ENCODE assay signal across 14 cellular contexts in genomic region chr22:41844036-41844435, GRCh38. TPM values are rescaled to one million over a fixed set of nuclear protein-coding genes. Genes with fewer than 3 reads are reported as not detected.
A peak's percentile ranks its signal among the peaks of the same experiment; 100 is the strongest.
DNase-seq lines count a peak whose midpoint lies in the region; TF ChIP-seq lines count a peak whose summit lies in the region.
"Had no signal": no experiment of that assay in that cellular context is flagged by ENCODE, and none has a peak within 500 bp of the region (broad histone marks: within the 10 kb centered on the region; RNA-seq: fewer than 3 reads in every experiment).

No MANE protein-coding gene starts in this region.

- H3K27me3 Mint-ChIP-seq in Calu3 (ENCODE audit: unreplicated experiment): no peaks in the 10 kb centered on the region
- H3K27me3 Mint-ChIP-seq: naive thymus-derived CD8-positive, alpha-beta T cell had no signal

- H3K27me3 ChIP-seq in adrenal gland: no peaks in the 10 kb centered on the region
- H3K27me3 ChIP-seq in neutrophil: no peaks in the 10 kb centered on the region
- H3K27me3 ChIP-seq: right lobe of liver had no signal

- H3K36me3 Mint-ChIP-seq in Calu3 (ENCODE audit: insufficient read depth, unreplicated experiment): peaks cover 27% of the 10 kb centered on the region

- intact Hi-C loops in Calu3 (cut with micrococcal nuclease; ENCODE audit: unreplicated experiment) (no loop called here), adrenal gland (cut with DNase I) (no loop called here)

- DNase-seq in Calu3 (no peak), LNCaP clone FGC (ENCODE audit: low read depth) (no peak), adrenal gland (no peak), EL (no peak), DMS53 treated with DMSO at 0.1 percent for 48 hours (lab: John Stamatoyannopoulos, UW; ENCODE audit: unreplicated experiment) (no peak), 8988T (no peak)
- DNase-seq in central memory CD4-positive, alpha-beta T cell: no peak
- DNase-seq: COR-L47, NCI-H146, NCI-H524, right lobe of liver, substantia nigra had no signal

- peak overlapping the region; percentile 71 for H3K27ac Mint-ChIP-seq in Calu3 (ENCODE audit: unreplicated experiment)

- CTCF ChIA-PET in Calu3 (lab: Charles Lee): interaction anchor here (0.7 to 1.6 kb wide), 5 partner anchors 11 to 209 kb away, joined by 4 to 7 read pairs (median 4); partner anchors contain the start of gene SREBF2

- no peaks in the 10 kb centered on the region for H3K9me3 ChIP-seq in adrenal gland (replicated peaks in 1 of 3)
- H3K9me3 ChIP-seq in neutrophil: no peaks in the 10 kb centered on the region
- H3K9me3 ChIP-seq: right lobe of liver had no signal

- H3K9me3 Mint-ChIP-seq in Calu3 (ENCODE audit: low read depth, unreplicated experiment): no peaks in the 10 kb centered on the region
- H3K9me3 Mint-ChIP-seq: naive thymus-derived CD8-positive, alpha-beta T cell had no signal

- 64 to 87% (median 77%) methylated on average over 1 of the region's 1 CpG for WGBS in adrenal gland, 4 donors

- no peak for TF ChIP-seq CTCF in Calu3 (IDR thresholded peaks at IDR 0.05; ENCODE audit: unreplicated experiment)
- TF ChIP-seq CTCF in LNCaP clone FGC (IDR thresholded peaks at IDR 0.05; ENCODE audit: control insufficient read depth, extremely low read depth, insufficient read depth): no peak
- no peak for TF ChIP-seq CTCF in adrenal gland (IDR thresholded peaks at IDR 0.05)
- no peak for TF ChIP-seq CTCF in neutrophil (IDR thresholded peaks at IDR 0.05)

- no TSS peak for BruUV-seq in Calu3 (replicated peaks; lab: Mats Ljungman, UMichigan)

- peaks cover 59 to 84% of the 10 kb centered on the region in 2 donors for H3K4me1 ChIP-seq in adrenal gland (replicated peaks in 1 of 2)
- H3K4me1 ChIP-seq in neutrophil (ENCODE audit: control insufficient read depth in 1 of 2, insufficient read depth in 1 of 2, low read depth in 1 of 2, low read length in 1 of 2): peaks cover 52 to 68% of the 10 kb centered on the region in 2 experiments

- TF ChIP-seq POLR2A in adrenal gland (IDR thresholded peaks at IDR 0.05): no peak

- H3K4me3 Mint-ChIP-seq in Calu3 (ENCODE audit: low read depth, unreplicated experiment): peak overlapping the region; percentile 55
- H3K4me3 Mint-ChIP-seq: naive thymus-derived CD8-positive, alpha-beta T cell had no signal

- H3K4me3 ChIP-seq in LNCaP clone FGC (ENCODE audit: low read depth, low read length): peak overlapping the region; percentile 9; the same call in 1 of the 2 replicates
- H3K4me3 ChIP-seq in adrenal gland: no peak overlapping the region
- H3K4me3 ChIP-seq in neutrophil (ENCODE audit: low read depth in 1 of 2, low read length in 1 of 2): no peak overlapping the region
- H3K4me3 ChIP-seq: right lobe of liver had no signal

- H3K36me3 ChIP-seq in adrenal gland (replicated peaks in 1 of 2) (no peaks in the 10 kb centered on the region), neutrophil (no peaks in the 10 kb centered on the region)
- H3K36me3 ChIP-seq: right lobe of liver had no signal

- H3K27ac ChIP-seq in adrenal gland (peak overlapping the region in 3 of 5 donors; percentile 14 to 64 (median 42)), neutrophil (peak overlapping the region; percentile 67)
- H3K27ac ChIP-seq: right lobe of liver had no signal

- peaks cover 83% of the 10 kb centered on the region for H3K4me1 Mint-ChIP-seq in Calu3 (ENCODE audit: low read depth, unreplicated experiment)

RNA-seq across cellular contexts. Expression of gene SREBF2, which starts 11.1 kb away (rescaled TPM):
- total RNA-seq in Calu3 (2022) (145 and 159 TPM in 2 replicates), adrenal gland (100 to 1,000 TPM; 113 to 263 (median 156) TPM)
- polyA plus RNA-seq in adrenal gland: 100 to 1,000 TPM in 2 of 3 donors, 10 to 100 TPM in 1; 85.7 to 209 (median 104) TPM

RNA-seq across cellular contexts. Expression of gene CCDC134, which starts 43.6 kb away (rescaled TPM):
- 18.4 and 20.1 TPM in 2 replicates for total RNA-seq in Calu3 (2022)
- total RNA-seq in adrenal gland: 10 to 100 TPM; 24.9 to 64.4 (median 35.1) TPM
- polyA plus RNA-seq in adrenal gland: 10 to 100 TPM in 1 of 3 donors, 1 to 10 TPM in 2; 4.9 to 28.0 (median 6.8) TPM
